In the genomic region with DNA sequence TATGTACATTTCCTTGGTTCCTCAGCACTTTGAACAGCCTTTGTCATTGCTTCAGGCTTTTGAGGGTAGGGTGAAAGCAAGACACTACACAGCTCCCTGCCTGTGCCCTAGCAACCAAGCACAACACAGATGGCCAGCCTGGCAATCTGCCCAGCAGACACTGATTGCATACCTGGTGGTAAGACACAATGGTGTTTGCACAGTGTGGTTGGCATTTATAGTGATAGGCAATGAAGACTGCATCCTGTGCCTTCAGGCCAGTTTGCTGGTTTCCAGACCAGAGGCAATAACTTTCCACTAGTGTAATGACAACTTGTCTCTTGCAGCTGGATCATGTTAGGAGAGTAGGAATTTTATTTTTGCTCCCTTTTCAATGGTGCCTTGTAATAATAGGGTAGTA, we compare ENCODE assay signal across 8 cellular contexts.
DNase-seq lines count a peak whose midpoint lies in the region; ATAC-seq and TF ChIP-seq lines count a peak whose summit lies in the region.

No MANE protein-coding gene starts in this region.

- TF ChIP-seq CTCF in HFFc6 (IDR thresholded peaks at IDR 0.05) = no peak
- TF ChIP-seq CTCF in smooth muscle cell (IDR thresholded peaks at IDR 0.05; ENCODE audit: borderline replicate concordance, insufficient read depth, poor library complexity, severe bottlenecking) = no peak
- no peak for TF ChIP-seq CTCF in omental fat pad (IDR thresholded peaks at IDR 0.05)

- H3K36me3 Mint-ChIP-seq in HFFc6 (ENCODE audit: low read depth) = no peaks in the 10 kb centered on the region

- H3K4me3 ChIP-seq in smooth muscle cell = no peak overlapping the region

- no peak overlapping the region for H3K4me3 Mint-ChIP-seq in HFFc6

- H3K36me3 ChIP-seq in smooth muscle cell (ENCODE audit: low read depth) = no peaks in the 10 kb centered on the region

- H3K27me3 ChIP-seq in smooth muscle cell (ENCODE audit: low read depth) = no peaks in the 10 kb centered on the region

- peak overlapping the region; percentile 23 for H3K4me2 ChIP-seq in smooth muscle cell

- H2AFZ ChIP-seq in smooth muscle cell (ENCODE audit: low read depth) = no peak overlapping the region

- H3K79me2 ChIP-seq in smooth muscle cell (ENCODE audit: low read depth) = no peaks in the 10 kb centered on the region

- no peaks in the 10 kb centered on the region for H3K9me3 ChIP-seq in smooth muscle cell (replicated peaks; ENCODE audit: low read depth)

- H3K27ac Mint-ChIP-seq in HFFc6 = peak overlapping the region; percentile 84

- H3K27me3 Mint-ChIP-seq in HFFc6 (ENCODE audit: insufficient read depth) = no peaks in the 10 kb centered on the region; the same call in 1 of the 2 replicates

- H3K27ac ChIP-seq in smooth muscle cell (ENCODE audit: low read depth) = peak overlapping the region; percentile 88

- DNase-seq in HFFc6 = peak; percentile 93
- DNase-seq in NCI-H526 treated with DMSO at 0.1 percent for 48 hours (lab: John Stamatoyannopoulos, UW) = peak; percentile 4
- DNase-seq in fibroblast of peridontal ligament (ENCODE audit: extremely low read depth) = peak; percentile 77
- no peak for DNase-seq in smooth muscle cell (lab: John Stamatoyannopoulos, UW; ENCODE audit: unreplicated experiment)
- no peak for DNase-seq in amniotic stem cell (lab: John Stamatoyannopoulos, UW)
- DNase-seq in mesenteric fat pad (ENCODE audit: low spot score) = no peak
- no peak for DNase-seq in stimulated activated CD4-positive, alpha-beta T cell treated with anti-CD3 and anti-CD28 coated beads, Interleukin-4, amount 100 ng/mL, for 4 hours
- DNase-seq in omental fat pad (ENCODE audit: low spot score) = no peak

- no peaks in the 10 kb centered on the region for H4K20me1 ChIP-seq in smooth muscle cell (ENCODE audit: low read depth)

- H3K4me1 Mint-ChIP-seq in HFFc6 (ENCODE audit: low read depth) = peaks cover 60% of the 10 kb centered on the region

- H3F3A ChIP-seq in smooth muscle cell (ENCODE audit: low read depth) = no peaks in the 10 kb centered on the region

- H3K9me3 Mint-ChIP-seq in HFFc6 = no peaks in the 10 kb centered on the region

- ATAC-seq in omental fat pad (ENCODE audit: low FRiP score) = no peak

- peaks cover 8% of the 10 kb centered on the region for H3K4me1 ChIP-seq in smooth muscle cell (ENCODE audit: low read depth)

- peak overlapping the region; percentile 58 for H3K9ac ChIP-seq in smooth muscle cell (ENCODE audit: low read depth)

Comparison
In these comparisons a context has a peak if more than half of its experiments do, and no peak if none do; other contexts are left out.
1. DNase-seq: peak in HFFc6 (single experiment), NCI-H526 treated with DMSO at 0.1 percent for 48 hours (single experiment) and fibroblast of peridontal ligament (single experiment); none in smooth muscle cell (single experiment), amniotic stem cell (single experiment), mesenteric fat pad (single experiment), stimulated activated CD4-positive, alpha-beta T cell treated with anti-CD3 and anti-CD28 coated beads, Interleukin-4, amount 100 ng/mL, for 4 hours (0 of 2) and omental fat pad (single experiment).